ENCODE assay signal across 1 cellular context in genomic region chr16:59047114-59047513, GRCh38.
TF ChIP-seq lines count a peak whose summit lies in the region.

No MANE protein-coding gene starts in this region.

TF ChIP-seq in GM23338, 12 proteins besides CTCF, POLR2A, EP300 and RAD21 (continued from another document):
- peak; percentile 76; the same call in 1 of the 2 replicates for TF ChIP-seq ZNF462 (CRISPR knock-in tag; IDR thresholded peaks at IDR 0.05)
- TF ChIP-seq POLR2AphosphoS5 (IDR thresholded peaks at IDR 0.05; ENCODE audit: low read depth), result no peak
